In genomic region chr18:50665015-50665414, GRCh38 we compare ENCODE assay signal across 16 cellular contexts.
"Had no signal": no experiment of that assay in that cellular context is flagged by ENCODE, and none has a peak within 500 bp of the region (broad histone marks: within the 10 kb centered on the region; RNA-seq: fewer than 3 reads in every experiment).

No MANE protein-coding gene starts in this region.

- H3K4me1 ChIP-seq: colonic mucosa, right lobe of liver, tibial nerve, upper lobe of right lung had no signal

- H3K27ac Mint-ChIP-seq: naive thymus-derived CD4-positive, alpha-beta T cell; stimulated activated memory B cell treated with anti-CD40 and anti-IgM and Interleukin-4, amounts not matched to agents 10 μg/mL and 1 μg/mL and 100 μg/mL, for 72 hours; stimulated activated naive CD8-positive, alpha-beta T cell treated with anti-CD3 and anti-CD28 coated beads, Interleukin-15, Interleukin-2, amounts not matched to agents 100 ng/mL and 50 ng/mL, for 24 hours had no signal

- H3K4me1 Mint-ChIP-seq: naive thymus-derived CD4-positive, alpha-beta T cell; stimulated activated memory B cell treated with anti-CD40 and anti-IgM and Interleukin-4, amounts not matched to agents 10 μg/mL and 1 μg/mL and 100 μg/mL, for 72 hours had no signal

- H3K27me3 ChIP-seq: colonic mucosa, neutrophil, right lobe of liver, testis, tibial nerve, upper lobe of right lung had no signal

- H3K4me3 ChIP-seq: colonic mucosa, right lobe of liver, testis, tibial nerve, upper lobe of right lung had no signal

- H3K27me3 Mint-ChIP-seq: stimulated activated naive CD8-positive, alpha-beta T cell treated with anti-CD3 and anti-CD28 coated beads, Interleukin-15, Interleukin-2, amounts not matched to agents 100 ng/mL and 50 ng/mL, for 24 hours had no signal

- FAIRE-seq: keratinocyte had no signal

- H3K36me3 ChIP-seq: colonic mucosa, neutrophil, right lobe of liver, tibial nerve, upper lobe of right lung had no signal

- DNase-seq: colonic mucosa; dermis blood vessel endothelial cell; effector CD4-positive, alpha-beta T cell; foreskin melanocyte; hypothalamus; mesendoderm; naive thymus-derived CD4-positive, alpha-beta T cell; right lobe of liver; stimulated activated CD4-positive, alpha-beta T cell treated with anti-CD3 and anti-CD28 coated beads, Interleukin-4, amount 100 ng/mL, for 24 hours; testis; upper lobe of right lung had no signal

- H3K4me3 Mint-ChIP-seq: naive thymus-derived CD4-positive, alpha-beta T cell; stimulated activated memory B cell treated with anti-CD40 and anti-IgM and Interleukin-4, amounts not matched to agents 10 μg/mL and 1 μg/mL and 100 μg/mL, for 72 hours; stimulated activated naive CD8-positive, alpha-beta T cell treated with anti-CD3 and anti-CD28 coated beads, Interleukin-15, Interleukin-2, amounts not matched to agents 100 ng/mL and 50 ng/mL, for 24 hours had no signal

- H3K27ac ChIP-seq: colonic mucosa, neutrophil, right lobe of liver, testis, tibial nerve, upper lobe of right lung had no signal

- H3K9me3 ChIP-seq: colonic mucosa, neutrophil, right lobe of liver, testis, upper lobe of right lung had no signal

- H3K36me3 Mint-ChIP-seq: naive thymus-derived CD4-positive, alpha-beta T cell; stimulated activated memory B cell treated with anti-CD40 and anti-IgM and Interleukin-4, amounts not matched to agents 10 μg/mL and 1 μg/mL and 100 μg/mL, for 72 hours had no signal
